14 cellular contexts compared by ENCODE assay signal in genomic region chr16:23317266-23317661, GRCh38. TPM values are rescaled to one million over a fixed set of nuclear protein-coding genes. Genes with fewer than 3 reads are reported as not detected.
DNase-seq lines count a peak whose midpoint lies in the region; ATAC-seq and TF ChIP-seq lines count a peak whose summit lies in the region.
"Had no signal": no experiment of that assay in that cellular context is flagged by ENCODE, and none has a peak within 500 bp of the region (broad histone marks: within the 10 kb centered on the region; RNA-seq: fewer than 3 reads in every experiment).

No MANE protein-coding gene starts in this region.

- H3K4me2 ChIP-seq in PC-3 (ENCODE audit: low read length) = no peak overlapping the region

- POLR2A ChIA-PET in PC-3 (lab: Charles Lee; ENCODE audit: unreplicated experiment) = no interaction called here

- H3K36me3 ChIP-seq in PC-3 (ENCODE audit: low read depth, low read length) = no peaks in the 10 kb centered on the region
- H3K36me3 ChIP-seq in mucosa of descending colon (ENCODE audit: low read depth) = no peaks in the 10 kb centered on the region
- H3K36me3 ChIP-seq: uterus had no signal

- H3K9ac ChIP-seq in PC-3 (ENCODE audit: low read length) = no peak overlapping the region

- H3F3A ChIP-seq in PC-3 (ENCODE audit: low read length, unreplicated experiment) = no peaks in the 10 kb centered on the region

- H3K4me1 ChIP-seq in PC-3 (ENCODE audit: insufficient read depth, low read length) (no peaks in the 10 kb centered on the region), mucosa of descending colon (ENCODE audit: low read depth) (peaks cover 24% of the 10 kb centered on the region), foreskin keratinocyte (no peaks in the 10 kb centered on the region)
- H3K4me1 ChIP-seq: uterus had no signal

- H4K20me1 ChIP-seq in PC-3 (ENCODE audit: low read length) = no peaks in the 10 kb centered on the region

- H2AFZ ChIP-seq in PC-3 (ENCODE audit: low read length) = no peak overlapping the region

- H3K27me3 ChIP-seq in PC-3 (ENCODE audit: low read length) (no peaks in the 10 kb centered on the region), foreskin keratinocyte (peaks cover 8% of the 10 kb centered on the region)
- H3K27me3 ChIP-seq: uterus had no signal

- no peaks in the 10 kb centered on the region for H3K9me2 ChIP-seq in PC-3 (replicated peaks; ENCODE audit: low read length)

- peak; percentile 90 for DNase-seq in DMS79 (lab: John Stamatoyannopoulos, UW)
- peak; percentile 62 for DNase-seq in NCI-H187 treated with DMSO at 0.1 percent for 48 hours (lab: John Stamatoyannopoulos, UW)
- peak; percentile 34 for DNase-seq in PC-3
- DNase-seq in mucosa of descending colon = peak; percentile 69 to 88 (median 79)
- DNase-seq in MV-4-11 (lab: John Stamatoyannopoulos, UW) = no peak
- DNase-seq in foreskin keratinocyte = no peak
- no peak for DNase-seq in UCSD-AML1 (lab: John Stamatoyannopoulos, UW; ENCODE audit: unreplicated experiment)
- DNase-seq: mesendoderm; occipital lobe; SIG-M5; stimulated activated naive CD4-positive, alpha-beta T cell; uterus had no signal

- ATAC-seq in PC-3 (peak; percentile 90), mucosa of descending colon (peak; percentile 92), GM18870 (IDR thresholded peaks at IDR 0.05; ENCODE audit: unreplicated experiment) (no peak), foreskin keratinocyte (no peak)

- no TSS peak for BruUV-seq in PC-3 (replicated peaks; lab: Mats Ljungman, UMichigan)

- H3K9me3 ChIP-seq in PC-3 (ENCODE audit: low read length) = no peaks in the 10 kb centered on the region
- H3K9me3 ChIP-seq in mucosa of descending colon = no peaks in the 10 kb centered on the region
- H3K9me3 ChIP-seq: uterus had no signal

- intact Hi-C loops in PC-3 (cut with micrococcal nuclease) (loop anchor here (10.0 kb wide), 1 partner anchor 48 kb away; no protein-coding TSS in a partner anchor), mucosa of descending colon (cut with DNase I, micrococcal nuclease) (no loop called here)

- H3K79me2 ChIP-seq in PC-3 (ENCODE audit: low read length) = no peaks in the 10 kb centered on the region

- TF ChIP-seq CTCF in PC-3 (conservative IDR thresholded peaks at IDR 0.05; ENCODE audit: low read depth, low read length) (no peak), mucosa of descending colon (IDR thresholded peaks at IDR 0.05) (no peak), foreskin keratinocyte (conservative IDR thresholded peaks at IDR 0.05) (no peak)

- no peak overlapping the region for H3K27ac ChIP-seq in PC-3 (ENCODE audit: low read length)
- no peak overlapping the region for H3K27ac ChIP-seq in foreskin keratinocyte
- H3K27ac ChIP-seq: uterus had no signal

- H3K4me3 ChIP-seq in PC-3 (ENCODE audit: low read length) = no peak overlapping the region
- no peak overlapping the region for H3K4me3 ChIP-seq in mucosa of descending colon
- H3K4me3 ChIP-seq: uterus had no signal

- CTCF ChIA-PET in PC-3 (lab: Charles Lee) = no interaction called here

RNA-seq across cellular contexts. Expression of gene SCNN1B, which starts 15.2 kb away (rescaled TPM):
- total RNA-seq in PC-3 (2014; rRNA removed) (2.9 and 4.1 TPM in 2 replicates), mucosa of descending colon (100 to 1,000 TPM; 164 to 452 (median 204) TPM), foreskin keratinocyte (0.07 TPM in 1 of 2 replicates, not detected in the other)
- polyA plus RNA-seq in foreskin keratinocyte = 0.11 and 0.13 TPM in 2 replicates
- total RNA-seq: frontal cortex, occipital lobe had no signal

Comparison
In these comparisons a context has a peak if more than half of its experiments do, and no peak if none do; other contexts are left out.
1. DNase-seq: peak in DMS79 (single experiment), NCI-H187 treated with DMSO at 0.1 percent for 48 hours (single experiment), PC-3 (single experiment) and mucosa of descending colon (3 of 3); none in MV-4-11 (single experiment), foreskin keratinocyte (0 of 2) and UCSD-AML1 (single experiment).
2. ATAC-seq: peak in PC-3 (single experiment) and mucosa of descending colon (single experiment); none in GM18870 (single experiment) and foreskin keratinocyte (single experiment).
3. RNA of gene SCNN1B, which starts 15.2 kb away (total RNA-seq): 164 to 452 TPM in mucosa of descending colon; 2.9 to 4.1 TPM in PC-3 and 0.07 TPM in foreskin keratinocyte; every median in the first group is over 10 times any median in the second.